In the genomic region with DNA sequence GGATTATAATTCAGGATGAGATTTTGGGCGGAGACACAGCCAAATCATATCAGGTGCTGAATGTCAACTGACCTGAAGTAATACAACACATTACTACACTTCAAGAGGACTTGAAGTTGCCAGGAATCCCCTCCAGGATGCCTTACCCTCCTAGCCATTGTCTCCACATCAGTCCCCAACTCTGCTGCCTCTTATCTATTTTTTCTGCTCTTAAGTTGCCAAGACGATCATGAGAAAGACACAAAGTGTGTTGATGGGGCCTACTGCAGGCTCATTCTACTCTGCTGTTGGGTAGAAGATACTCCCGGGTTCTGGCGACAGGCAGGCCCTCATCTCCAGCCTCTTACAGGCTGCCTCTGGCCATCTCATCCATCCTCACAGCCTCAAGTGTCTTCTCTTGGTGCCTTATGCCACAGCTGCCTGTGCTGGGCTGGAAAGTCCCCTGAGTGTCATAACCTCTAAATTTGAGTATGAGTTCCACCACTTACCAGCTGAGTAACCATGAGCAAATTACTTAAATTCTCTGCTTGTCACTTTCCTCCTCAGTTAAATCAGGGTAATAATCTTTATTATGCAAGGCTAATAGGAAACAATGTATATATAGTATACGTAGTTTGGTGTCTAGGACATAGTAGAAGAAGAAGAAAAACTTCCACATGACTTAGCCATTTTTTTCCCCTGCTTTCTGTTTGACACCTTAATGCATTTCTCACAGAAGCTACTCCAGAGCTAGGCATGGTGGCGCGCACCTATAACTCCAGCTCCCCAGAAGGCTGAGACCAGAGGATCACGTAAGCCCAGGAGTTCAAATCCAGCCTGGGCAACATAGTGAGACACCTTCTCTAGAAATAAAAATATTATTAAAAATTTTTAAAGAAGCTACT, we compare ENCODE assay signal across 1 cellular context.
TF ChIP-seq lines count a peak whose summit lies in the region.

No MANE protein-coding gene starts in this region.

TF ChIP-seq in GM23338, 12 proteins besides CTCF, POLR2A, EP300 and RAD21 (continued from another document):
- no peak for TF ChIP-seq ZNF462 (CRISPR knock-in tag; IDR thresholded peaks at IDR 0.05)
- no peak for TF ChIP-seq EZH2phosphoT487 (IDR thresholded peaks at IDR 0.05; ENCODE audit: unreplicated experiment)
- no peak for TF ChIP-seq CREB1 (CRISPR knock-in tag; IDR thresholded peaks at IDR 0.05; ENCODE audit: low read depth)
- no peak for TF ChIP-seq ZNF331 (CRISPR knock-in tag; IDR thresholded peaks at IDR 0.05; ENCODE audit: low read depth)
- TF ChIP-seq, protein P1, sequence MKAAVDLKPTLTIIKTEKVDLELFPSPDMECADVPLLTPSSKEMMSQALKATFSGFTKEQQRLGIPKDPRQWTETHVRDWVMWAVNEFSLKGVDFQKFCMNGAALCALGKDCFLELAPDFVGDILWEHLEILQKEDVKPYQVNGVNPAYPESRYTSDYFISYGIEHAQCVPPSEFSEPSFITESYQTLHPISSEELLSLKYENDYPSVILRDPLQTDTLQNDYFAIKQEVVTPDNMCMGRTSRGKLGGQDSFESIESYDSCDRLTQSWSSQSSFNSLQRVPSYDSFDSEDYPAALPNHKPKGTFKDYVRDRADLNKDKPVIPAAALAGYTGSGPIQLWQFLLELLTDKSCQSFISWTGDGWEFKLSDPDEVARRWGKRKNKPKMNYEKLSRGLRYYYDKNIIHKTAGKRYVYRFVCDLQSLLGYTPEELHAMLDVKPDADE (IDR thresholded peaks at IDR 0.05) = no peak
